In the genomic region with DNA sequence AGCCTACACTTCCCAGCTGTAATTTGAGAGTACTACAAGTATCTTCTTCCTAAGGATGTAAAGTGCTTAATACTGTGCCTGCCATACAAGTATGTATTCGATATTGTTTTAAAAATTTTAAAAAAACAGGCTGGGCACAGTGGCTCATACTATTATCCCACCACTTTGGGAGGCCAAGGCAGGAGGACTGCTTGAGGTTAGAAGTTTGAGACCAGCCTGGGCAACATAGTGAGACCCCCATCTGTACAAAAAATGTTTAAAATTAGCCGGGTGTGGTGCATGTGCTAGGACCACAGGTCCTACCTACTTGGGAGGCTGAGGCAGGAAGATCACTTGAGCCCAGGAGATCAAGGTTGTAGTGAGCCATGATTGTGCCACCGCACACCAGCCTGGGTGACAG, we compare ENCODE assay signal across 3 cellular contexts.
"Had no signal": no experiment of that assay in that cellular context is flagged by ENCODE, and none has a peak within 500 bp of the region (broad histone marks: within the 10 kb centered on the region; RNA-seq: fewer than 3 reads in every experiment).

No MANE protein-coding gene starts in this region.

- DNase-seq: GDM1, GF-D8 had no signal

- ATAC-seq: GM12878 had no signal

- H3K4me3 ChIP-seq: GM12878 had no signal
